1 cellular context compared by ENCODE assay signal in the genomic region with DNA sequence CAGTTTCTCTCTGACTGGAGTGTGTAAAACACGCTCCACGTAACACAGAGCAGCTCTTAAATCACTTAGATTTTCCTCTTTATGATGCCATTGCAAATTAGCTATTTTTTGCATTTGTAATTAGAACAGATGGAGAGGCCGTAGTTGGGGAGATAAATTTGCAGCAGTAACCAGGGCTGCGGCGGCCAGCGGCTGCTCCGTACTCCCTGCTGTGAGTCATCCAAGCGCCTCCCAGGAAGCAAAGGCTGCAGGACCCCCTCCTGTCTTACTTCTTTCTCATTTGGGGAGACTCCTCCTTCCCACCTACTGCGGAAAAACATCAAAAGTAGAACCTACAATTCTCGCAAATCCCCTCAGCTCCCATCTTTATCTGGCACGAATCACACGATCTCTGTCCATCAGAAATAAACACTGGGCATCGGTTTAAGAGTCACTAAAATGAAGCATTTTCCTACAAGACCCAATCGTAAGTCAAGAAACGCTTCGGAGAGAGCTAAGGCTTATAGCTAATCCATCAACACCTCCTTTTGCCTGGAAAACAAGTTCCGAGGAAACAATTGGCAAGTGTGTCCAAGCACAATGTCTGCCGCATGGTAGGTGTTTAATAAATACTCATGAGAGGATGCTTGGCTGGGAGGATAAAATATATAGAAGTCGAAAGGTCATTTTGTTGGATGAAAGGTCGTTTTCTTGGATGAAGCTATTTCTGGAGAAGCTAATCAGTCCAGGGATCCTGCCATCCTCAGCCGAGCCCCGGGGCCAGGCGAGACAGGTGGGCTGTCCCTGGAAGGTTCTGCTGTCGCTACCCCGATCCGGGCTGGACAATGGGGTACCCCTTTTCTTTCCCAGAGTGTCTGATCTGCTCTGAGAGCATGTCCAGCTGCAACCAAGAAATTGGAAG.
TF ChIP-seq lines count a peak whose summit lies in the region.

No MANE protein-coding gene starts in this region.

TF ChIP-seq in K562, 482 proteins besides CTCF, POLR2A, EP300 and RAD21 (continued from another document):
- TF ChIP-seq TSHZ1 (CRISPR knock-in tag; IDR thresholded peaks at IDR 0.05) (no peak), HMG20A (CRISPR knock-in tag; conservative IDR thresholded peaks at IDR 0.05) (no peak), EHMT2 (IDR thresholded peaks at IDR 0.05) (no peak), ATF7 (IDR thresholded peaks at IDR 0.05) (no peak), ZEB2 (IDR thresholded peaks at IDR 0.05) (no peak), NFATC3 (IDR thresholded peaks at IDR 0.05) (no peak)
